19 cellular contexts compared by ENCODE assay signal in the genomic region with DNA sequence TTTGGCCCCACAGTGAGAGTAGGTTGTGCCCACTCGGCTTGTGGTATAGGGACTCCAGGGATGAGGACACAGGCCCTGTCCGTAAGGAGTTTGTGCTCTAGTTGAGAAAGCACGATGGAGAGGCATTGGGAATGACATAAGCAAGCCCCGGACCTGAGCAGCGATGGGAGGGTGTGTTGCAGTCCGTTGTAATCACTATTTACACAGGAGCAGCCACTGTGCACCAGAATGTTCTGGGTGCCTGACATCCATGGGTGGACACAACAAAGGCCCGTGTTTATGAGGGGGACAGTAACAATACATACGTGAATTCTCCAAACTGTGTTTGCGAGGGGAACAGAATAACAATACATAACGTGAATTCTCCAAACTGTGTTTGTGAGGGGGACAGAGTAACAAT.
DNase-seq lines count a peak whose midpoint lies in the region; TF ChIP-seq lines count a peak whose summit lies in the region.
"Had no signal": no experiment of that assay in that cellular context is flagged by ENCODE, and none has a peak within 500 bp of the region (broad histone marks: within the 10 kb centered on the region; RNA-seq: fewer than 3 reads in every experiment).

No MANE protein-coding gene starts in this region.

- 92% methylated on average over 10 of the region's 10 CpGs for WGBS in mesenchymal stem cell
- WGBS in neuronal stem cell (ENCODE audit: extremely low coverage in 2 of 2, insufficient read length in 2 of 2, insufficient replicate concordance in 1 of 2), 2 donors = no CpG with 5 or more reads among the region's 10 CpGs
- 85 to 90% methylated on average over 10 of the region's 10 CpGs for WGBS in testis, 2 donors

- H3K79me1 ChIP-seq in mesenchymal stem cell (replicated peaks; ENCODE audit: low read length, poor library complexity, severe bottlenecking) (no peaks in the 10 kb centered on the region), neuronal stem cell (ENCODE audit: low read depth, low read length) (peaks cover 2% of the 10 kb centered on the region)

- no peaks in the 10 kb centered on the region for H3K27me3 Mint-ChIP-seq in CD14-positive monocyte (ENCODE audit: low read depth in 3 of 3)
- H3K27me3 Mint-ChIP-seq: CD4-positive, alpha-beta memory T cell; IgD-negative memory B cell had no signal

- H3K9me3 ChIP-seq in mesenchymal stem cell (ENCODE audit: control insufficient read depth, low read length) (no peaks in the 10 kb centered on the region), neuronal stem cell (replicated peaks in 1 of 2; ENCODE audit: control insufficient read depth in 2 of 2, insufficient read depth in 1 of 2, low read depth in 1 of 2, low read length in 2 of 2) (no peaks in the 10 kb centered on the region), testis (no peaks in the 10 kb centered on the region)
- H3K9me3 ChIP-seq: BLaER1, HAP-1 had no signal

- H3K4me3 ChIP-seq in HL-60 (replicated peaks; ENCODE audit: insufficient read depth, low read length) (no peak overlapping the region), mesenchymal stem cell (ENCODE audit: insufficient read depth in 1 of 2, low read depth in 1 of 2, low read length in 2 of 2) (no peak overlapping the region), neuronal stem cell (ENCODE audit: low read length in 2 of 2) (no peak overlapping the region), testis (no peak overlapping the region)
- H3K4me3 ChIP-seq: BLaER1, HAP-1 had no signal

- H2BK5ac ChIP-seq in mesenchymal stem cell (ENCODE audit: low read depth, low read length, poor library complexity, severe bottlenecking) (no peak overlapping the region), neuronal stem cell (ENCODE audit: low read length) (no peak overlapping the region)

- peaks cover 0 to 2% (median 0%) of the 10 kb centered on the region in 7 donors for H3K9me3 Mint-ChIP-seq in CD14-positive monocyte
- H3K9me3 Mint-ChIP-seq: IgD-negative memory B cell had no signal

- peak overlapping the region; percentile 7 for H4K91ac ChIP-seq in mesenchymal stem cell (ENCODE audit: low read length)
- no peak overlapping the region for H4K91ac ChIP-seq in neuronal stem cell (ENCODE audit: low read depth, low read length, poor library complexity)

- H3K36me3 Mint-ChIP-seq in CD14-positive monocyte = peaks cover 24 to 28% of the 10 kb centered on the region in 2 donors

- peak overlapping the region in 1 of 2 experiments; percentile 7 for H2BK12ac ChIP-seq in mesenchymal stem cell (ENCODE audit: low read length in 2 of 2)
- H2BK12ac ChIP-seq in neuronal stem cell (ENCODE audit: low read length) = peak overlapping the region; percentile 75

- H3K4me1 ChIP-seq in mesenchymal stem cell (ENCODE audit: control insufficient read depth, insufficient read depth, low read depth, low read length) (peaks cover 22% of the 10 kb centered on the region), neuronal stem cell (ENCODE audit: control insufficient read depth in 2 of 2, insufficient read depth in 1 of 2, low read depth in 1 of 2, low read length in 2 of 2) (peaks cover 26 to 55% of the 10 kb centered on the region in 2 donors), testis (no peaks in the 10 kb centered on the region)
- H3K4me1 ChIP-seq: HAP-1 had no signal

- H4K8ac ChIP-seq in mesenchymal stem cell (ENCODE audit: low read length) = peak overlapping the region; percentile 61
- no peak overlapping the region for H4K8ac ChIP-seq in neuronal stem cell (ENCODE audit: low read depth, low read length)

- no peak overlapping the region for H3K9ac ChIP-seq in mesenchymal stem cell (ENCODE audit: low read length)
- H3K9ac ChIP-seq in neuronal stem cell (ENCODE audit: low read depth, low read length, poor library complexity) = no peak overlapping the region
- H3K9ac ChIP-seq: BLaER1, KMS-11 had no signal

- H2BK120ac ChIP-seq in mesenchymal stem cell (ENCODE audit: low read depth, low read length) = no peak overlapping the region
- H2BK120ac ChIP-seq in neuronal stem cell (ENCODE audit: low read depth, low read length) = no peak overlapping the region

- DNase-seq in CD14-positive monocyte (ENCODE audit: low spot score) (no peak), HL-60 (ENCODE audit: low read depth in 1 of 2, low spot score in 1 of 2) (no peak), mesenchymal stem cell (no peak), neuronal stem cell (ENCODE audit: low spot score) (no peak), testis (no peak), nucleus accumbens (lab: John Stamatoyannopoulos, UW) (no peak), NCI-H774 (lab: John Stamatoyannopoulos, UW) (no peak)
- DNase-seq in activated naive CD4-positive, alpha-beta T cell treated with anti-CD3 and anti-CD28 coated beads, Interleukin-2, amount 50 U/mL, for 16 hours = no peak
- DNase-seq: AML-193; CD4-positive, alpha-beta memory T cell; COR-L47; DMS153; DMS79 treated with DMSO at 0.1 percent for 48 hours; EL; GOT3 had no signal

- H3K14ac ChIP-seq in mesenchymal stem cell (ENCODE audit: low read length in 2 of 2) (no peak overlapping the region), neuronal stem cell (ENCODE audit: low read length) (peak overlapping the region; percentile 84)

- H3K4me3 Mint-ChIP-seq in CD14-positive monocyte = no peak overlapping the region
- H3K4me3 Mint-ChIP-seq: CD4-positive, alpha-beta memory T cell; IgD-negative memory B cell had no signal

- H3K18ac ChIP-seq in mesenchymal stem cell (ENCODE audit: low read depth in 1 of 2, low read length in 2 of 2) (no peak overlapping the region), neuronal stem cell (ENCODE audit: low read length) (peak overlapping the region; percentile 71)

- H3K27ac ChIP-seq in HL-60 (replicated peaks) (peak overlapping the region; percentile 79), mesenchymal stem cell (ENCODE audit: low read length, poor library complexity, severe bottlenecking) (no peak overlapping the region), neuronal stem cell (replicated peaks; ENCODE audit: low read length) (no peak overlapping the region), testis (no peak overlapping the region)
- H3K27ac ChIP-seq: BLaER1, KMS-11 had no signal

- H3K36me3 ChIP-seq in mesenchymal stem cell (ENCODE audit: control insufficient read depth in 1 of 2, insufficient read depth in 2 of 2, low read depth in 1 of 2, low read length in 2 of 2) (no peaks in the 10 kb centered on the region), neuronal stem cell (replicated peaks in 1 of 2; ENCODE audit: control insufficient read depth in 2 of 2, insufficient read depth in 2 of 2, low read length in 2 of 2) (no peaks in the 10 kb centered on the region), testis (ENCODE audit: low read depth, missing control alignments) (no peaks in the 10 kb centered on the region)
- H3K36me3 ChIP-seq: BLaER1, HAP-1 had no signal

- H3K27ac Mint-ChIP-seq in CD14-positive monocyte = peak overlapping the region in 5 of 7 donors; percentile 41 to 97 (median 56)

- H3K27me3 ChIP-seq in HL-60 (ENCODE audit: insufficient read depth, poor library complexity, severe bottlenecking) (no peaks in the 10 kb centered on the region), mesenchymal stem cell (ENCODE audit: control insufficient read depth in 1 of 2, insufficient read depth in 1 of 2, low read length in 2 of 2) (peaks cover 0 to 4% of the 10 kb centered on the region in 2 experiments), neuronal stem cell (ENCODE audit: control insufficient read depth in 3 of 3, insufficient read depth in 3 of 3, low read depth in 1 of 3, low read length in 3 of 3) (no peaks in the 10 kb centered on the region), testis (no peaks in the 10 kb centered on the region)
- H3K27me3 ChIP-seq: BLaER1 had no signal

- no peak overlapping the region for H3K4ac ChIP-seq in mesenchymal stem cell (ENCODE audit: low read depth in 1 of 2, low read length in 2 of 2)
- H3K4ac ChIP-seq in neuronal stem cell (ENCODE audit: low read length) = no peak overlapping the region

- H2BK15ac ChIP-seq in mesenchymal stem cell (ENCODE audit: low read depth, poor library complexity, severe bottlenecking) (no peak overlapping the region), neuronal stem cell (ENCODE audit: low read length) (no peak overlapping the region)

- H2AFZ ChIP-seq in mesenchymal stem cell (ENCODE audit: low read depth, low read length) (no peak overlapping the region), neuronal stem cell (ENCODE audit: low read length) (no peak overlapping the region)

- intact Hi-C loops in CD14-positive monocyte (cut with micrococcal nuclease) (loop anchor here in 1 of 2 donors (2.0 kb wide), 1 partner anchor 19 kb away; no protein-coding TSS in a partner anchor), testis (cut with DNase I; ENCODE audit: low total_unique reads) (no loop called here)

- no peak overlapping the region for H3K23ac ChIP-seq in mesenchymal stem cell (ENCODE audit: low read length in 2 of 2)
- H3K23ac ChIP-seq in neuronal stem cell (ENCODE audit: low read depth, low read length, poor library complexity) = no peak overlapping the region

- H3K4me2 ChIP-seq in mesenchymal stem cell (ENCODE audit: low read length, poor library complexity, severe bottlenecking) (no peak overlapping the region), neuronal stem cell (ENCODE audit: insufficient read depth, low read length, poor library complexity, severe bottlenecking) (no peak overlapping the region)
- H3K4me2 ChIP-seq: KMS-11 had no signal

- TF ChIP-seq CTCF in CD14-positive monocyte (IDR thresholded peaks at IDR 0.05) (no peak), HL-60 (IDR thresholded peaks at IDR 0.05; ENCODE audit: insufficient read depth, low read length) (no peak), testis (IDR thresholded peaks at IDR 0.05) (no peak)

- H3K4me1 Mint-ChIP-seq in CD14-positive monocyte = peaks cover 42% of the 10 kb centered on the region
- H3K4me1 Mint-ChIP-seq: CD4-positive, alpha-beta memory T cell had no signal

- no peak for TF ChIP-seq POLR2A in testis (IDR thresholded peaks at IDR 0.05)

- no peak overlapping the region for H2AK5ac ChIP-seq in mesenchymal stem cell (ENCODE audit: low read length, severe bottlenecking)
- no peak overlapping the region for H2AK5ac ChIP-seq in neuronal stem cell (ENCODE audit: low read depth, low read length)
